In genomic region chr20:50049442-50050026, GRCh38 we compare ENCODE assay signal across 1 cellular context.
TF ChIP-seq lines count a peak whose summit lies in the region.

No MANE protein-coding gene starts in this region.

TF ChIP-seq in GM12878, 131 proteins besides CTCF, POLR2A, EP300 and RAD21 (continued from another document):
- TF ChIP-seq NRF1 (conservative IDR thresholded peaks at IDR 0.05; ENCODE audit: low read depth, low read length), result no peak
- TF ChIP-seq SPI1 (IDR thresholded peaks at IDR 0.05; ENCODE audit: borderline replicate concordance, insufficient read depth, low read depth, low read length), result peak; percentile 76
- TF ChIP-seq, protein P1, sequence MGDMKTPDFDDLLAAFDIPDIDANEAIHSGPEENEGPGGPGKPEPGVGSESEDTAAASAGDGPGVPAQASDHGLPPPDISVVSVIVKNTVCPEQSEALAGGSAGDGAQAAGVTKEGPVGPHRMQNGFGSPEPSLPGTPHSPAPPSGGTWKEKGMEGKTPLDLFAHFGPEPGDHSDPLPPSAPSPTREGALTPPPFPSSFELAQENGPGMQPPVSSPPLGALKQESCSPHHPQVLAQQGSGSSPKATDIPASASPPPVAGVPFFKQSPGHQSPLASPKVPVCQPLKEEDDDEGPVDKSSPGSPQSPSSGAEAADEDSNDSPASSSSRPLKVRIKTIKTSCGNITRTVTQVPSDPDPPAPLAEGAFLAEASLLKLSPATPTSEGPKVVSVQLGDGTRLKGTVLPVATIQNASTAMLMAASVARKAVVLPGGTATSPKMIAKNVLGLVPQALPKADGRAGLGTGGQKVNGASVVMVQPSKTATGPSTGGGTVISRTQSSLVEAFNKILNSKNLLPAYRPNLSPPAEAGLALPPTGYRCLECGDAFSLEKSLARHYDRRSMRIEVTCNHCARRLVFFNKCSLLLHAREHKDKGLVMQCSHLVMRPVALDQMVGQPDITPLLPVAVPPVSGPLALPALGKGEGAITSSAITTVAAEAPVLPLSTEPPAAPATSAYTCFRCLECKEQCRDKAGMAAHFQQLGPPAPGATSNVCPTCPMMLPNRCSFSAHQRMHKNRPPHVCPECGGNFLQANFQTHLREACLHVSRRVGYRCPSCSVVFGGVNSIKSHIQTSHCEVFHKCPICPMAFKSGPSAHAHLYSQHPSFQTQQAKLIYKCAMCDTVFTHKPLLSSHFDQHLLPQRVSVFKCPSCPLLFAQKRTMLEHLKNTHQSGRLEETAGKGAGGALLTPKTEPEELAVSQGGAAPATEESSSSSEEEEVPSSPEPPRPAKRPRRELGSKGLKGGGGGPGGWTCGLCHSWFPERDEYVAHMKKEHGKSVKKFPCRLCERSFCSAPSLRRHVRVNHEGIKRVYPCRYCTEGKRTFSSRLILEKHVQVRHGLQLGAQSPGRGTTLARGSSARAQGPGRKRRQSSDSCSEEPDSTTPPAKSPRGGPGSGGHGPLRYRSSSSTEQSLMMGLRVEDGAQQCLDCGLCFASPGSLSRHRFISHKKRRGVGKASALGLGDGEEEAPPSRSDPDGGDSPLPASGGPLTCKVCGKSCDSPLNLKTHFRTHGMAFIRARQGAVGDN (IDR thresholded peaks at IDR 0.05), result no peak
- TF ChIP-seq POLR2AphosphoS5 (IDR thresholded peaks at IDR 0.05; ENCODE audit: low read length), result no peak
- no peak for TF ChIP-seq TCF3 (IDR thresholded peaks at IDR 0.05; ENCODE audit: borderline replicate concordance, insufficient read depth, low read depth, low read length)
